In the genomic region with DNA sequence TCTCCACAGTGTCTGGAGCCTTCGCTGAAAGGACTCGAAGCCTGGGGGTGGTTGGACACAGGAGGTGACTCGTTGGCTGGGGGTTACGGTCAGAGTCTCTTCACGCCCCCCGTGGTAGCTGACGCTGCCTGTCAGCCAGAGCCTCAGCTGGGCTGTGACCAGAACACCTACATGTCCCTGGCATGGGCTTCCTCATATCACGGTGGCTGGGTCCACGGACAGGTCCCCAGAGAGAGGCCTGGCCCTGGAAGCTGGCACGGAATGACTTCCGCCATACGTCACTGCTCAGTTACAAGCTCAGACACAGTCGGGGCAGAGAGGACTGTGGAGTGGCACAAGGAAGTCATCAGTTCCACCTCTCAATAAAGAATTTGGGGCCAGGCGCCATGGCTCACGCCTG, we compare ENCODE assay signal across 20 cellular contexts. TPM values are rescaled to one million over a fixed set of nuclear protein-coding genes. Genes with fewer than 3 reads are reported as not detected.
DNase-seq lines count a peak whose midpoint lies in the region; ATAC-seq, FAIRE-seq and TF ChIP-seq lines count a peak whose summit lies in the region.
"Had no signal": no experiment of that assay in that cellular context is flagged by ENCODE, and none has a peak within 500 bp of the region (broad histone marks: within the 10 kb centered on the region; RNA-seq: fewer than 3 reads in every experiment).

No MANE protein-coding gene starts in this region.

- H3K9me3 ChIP-seq in upper lobe of right lung: no peaks in the 10 kb centered on the region
- H3K9me3 ChIP-seq in small intestine (ENCODE audit: control insufficient read depth, low read depth): no peaks in the 10 kb centered on the region

- H3K36me3 ChIP-seq in upper lobe of right lung: peaks cover 14% of the 10 kb centered on the region
- H3K36me3 ChIP-seq in small intestine (ENCODE audit: control insufficient read depth in 2 of 2, insufficient read depth in 2 of 2, low read length in 2 of 2): peaks cover 0 to 7% of the 10 kb centered on the region in 2 donors

- H3K36me3 Mint-ChIP-seq in chondrocyte (ENCODE audit: low read depth): peaks cover 20% of the 10 kb centered on the region
- H3K36me3 Mint-ChIP-seq in nephron progenitor cell (ENCODE audit: low read depth): peaks cover 47% of the 10 kb centered on the region
- H3K36me3 Mint-ChIP-seq: CD4-positive, alpha-beta memory T cell had no signal

- H3K27me3 ChIP-seq in upper lobe of right lung: no peaks in the 10 kb centered on the region
- no peaks in the 10 kb centered on the region for H3K27me3 ChIP-seq in small intestine (ENCODE audit: control insufficient read depth in 2 of 2, insufficient read depth in 2 of 2, low read length in 2 of 2)

- H3K9me3 Mint-ChIP-seq in chondrocyte (ENCODE audit: low read depth) (no peaks in the 10 kb centered on the region), nephron progenitor cell (no peaks in the 10 kb centered on the region)
- H3K9me3 Mint-ChIP-seq: CD4-positive, alpha-beta memory T cell; HFFc6 had no signal

- no peak for TF ChIP-seq POLR2A in GM18505 (IDR thresholded peaks at IDR 0.05; ENCODE audit: borderline replicate concordance, extremely low read depth, insufficient read depth, insufficient read length)

- WGBS in small intestine, 3 donors: 92 to 93% (median 92%) methylated on average over 15 of the region's 15 CpGs

- FAIRE-seq in small intestine (lab: Jason Lieb, UNC): no peak
- FAIRE-seq: GM12891, H1 had no signal

- no peak overlapping the region for H3K4me3 Mint-ChIP-seq in chondrocyte (ENCODE audit: unreplicated experiment)
- H3K4me3 Mint-ChIP-seq in nephron progenitor cell: no peak overlapping the region
- H3K4me3 Mint-ChIP-seq: CD4-positive, alpha-beta memory T cell; HFFc6 had no signal

- no peak for ATAC-seq in sciatic nerve
- ATAC-seq in upper lobe of right lung: no peak
- ATAC-seq in GM18505 (IDR thresholded peaks at IDR 0.05; ENCODE audit: unreplicated experiment): no peak
- ATAC-seq in GM21737 (IDR thresholded peaks at IDR 0.05; ENCODE audit: unreplicated experiment): no peak

- TF ChIP-seq CTCF in chondrocyte (IDR thresholded peaks at IDR 0.05) (no peak), nephron progenitor cell (IDR thresholded peaks at IDR 0.05) (no peak), upper lobe of right lung (IDR thresholded peaks at IDR 0.05) (no peak)

- H3K27me3 Mint-ChIP-seq in chondrocyte (ENCODE audit: low read depth) (no peaks in the 10 kb centered on the region), nephron progenitor cell (ENCODE audit: low read depth, poor library complexity) (no peaks in the 10 kb centered on the region)
- H3K27me3 Mint-ChIP-seq: CD4-positive, alpha-beta memory T cell had no signal

- intact Hi-C loops in sciatic nerve (cut with DNase I): no loop called here
- intact Hi-C loops in upper lobe of right lung (cut with DNase I): no loop called here

- H3K4me3 ChIP-seq in upper lobe of right lung (no peak overlapping the region), small intestine (ENCODE audit: low read depth in 1 of 2, low read length in 2 of 2) (no peak overlapping the region)
- H3K4me3 ChIP-seq: GM23248 had no signal

- H3K27ac Mint-ChIP-seq in chondrocyte (ENCODE audit: unreplicated experiment): no peak overlapping the region
- peak overlapping the region; percentile 85 for H3K27ac Mint-ChIP-seq in nephron progenitor cell
- H3K27ac Mint-ChIP-seq: CD4-positive, alpha-beta memory T cell; HFFc6 had no signal

- peak; percentile 79 for DNase-seq in chondrocyte (ENCODE audit: low spot score)
- DNase-seq in nephron progenitor cell: no peak
- peak; percentile 57 for DNase-seq in sciatic nerve (ENCODE audit: low spot score)
- DNase-seq in upper lobe of right lung: peak; percentile 56
- DNase-seq in small intestine: no peak
- no peak for DNase-seq in NCI-H748 treated with DMSO at 0.1 percent for 48 hours (lab: John Stamatoyannopoulos, UW)
- DNase-seq: C1 segment of cervical spinal cord; Calu3; CD4-positive, alpha-beta memory T cell; COR-L47; DMS53; DMS79 treated with DMSO at 0.1 percent for 48 hours; GF-D8; GM23248; H7; HFFc6 had no signal

- no peak overlapping the region for H3K27ac ChIP-seq in upper lobe of right lung
- H3K27ac ChIP-seq in small intestine (ENCODE audit: low read depth in 1 of 2, low read length in 1 of 2): no peak overlapping the region
- H3K27ac ChIP-seq: GM23248 had no signal

- H3K4me1 ChIP-seq in upper lobe of right lung (peaks cover 3% of the 10 kb centered on the region), small intestine (ENCODE audit: control insufficient read depth in 2 of 2, insufficient read depth in 1 of 2, low read depth in 1 of 2, low read length in 1 of 2) (no peaks in the 10 kb centered on the region)

- H3K4me1 Mint-ChIP-seq in chondrocyte (ENCODE audit: low read depth) (peaks cover 29% of the 10 kb centered on the region), nephron progenitor cell (peaks cover 45% of the 10 kb centered on the region)
- H3K4me1 Mint-ChIP-seq: CD4-positive, alpha-beta memory T cell had no signal

RNA-seq across cellular contexts. Expression of a gene that starts 28.5 kb away (rescaled TPM):
- total RNA-seq in chondrocyte: 99.8 to 126 TPM (median 117 TPM) in 3 replicates
- total RNA-seq in sciatic nerve: 163 TPM
- 78.2 TPM for total RNA-seq in upper lobe of right lung
- 10 to 100 TPM; 30.6 to 50.8 (median 38.1) TPM for polyA plus RNA-seq in small intestine

RNA-seq across cellular contexts. Expression of a gene that starts 28.6 kb away (rescaled TPM):
- total RNA-seq in chondrocyte: 23.3 to 31.3 TPM (median 24.9 TPM) in 3 replicates
- total RNA-seq in sciatic nerve: 16.0 TPM
- total RNA-seq in upper lobe of right lung: 23.2 TPM
- polyA plus RNA-seq in small intestine: 10 to 100 TPM; 11.1 to 21.7 (median 15.2) TPM

Comparison
In these comparisons a context has a peak if more than half of its experiments do, and no peak if none do; other contexts are left out.
1. DNase-seq: peak in chondrocyte (single experiment), sciatic nerve (single experiment) and upper lobe of right lung (single experiment); none in nephron progenitor cell (single experiment), small intestine (single experiment) and NCI-H748 treated with DMSO at 0.1 percent for 48 hours (single experiment).